Comparison of ENCODE assay signal across 10 cellular contexts in the genomic region with DNA sequence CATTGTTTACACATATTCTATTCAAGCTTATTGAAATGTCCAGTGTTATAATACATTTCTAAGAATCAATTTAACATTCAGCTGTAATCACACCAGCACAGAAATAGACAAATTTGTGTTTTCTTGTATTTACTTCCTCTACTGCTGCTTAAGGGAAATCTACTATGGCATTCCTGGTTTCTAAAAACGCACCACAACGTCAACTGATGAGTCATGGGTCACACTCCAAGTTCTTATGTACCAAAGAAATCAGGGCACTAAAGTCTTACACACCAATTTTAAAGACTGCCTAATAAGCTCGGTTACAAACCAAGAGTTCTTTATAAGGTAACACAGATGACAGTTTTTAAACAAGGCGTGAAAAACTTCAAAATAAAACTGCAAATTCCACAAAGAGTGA. TPM values are rescaled to one million over a fixed set of nuclear protein-coding genes. Genes with fewer than 3 reads are reported as not detected.
A peak's percentile ranks its signal among the peaks of the same experiment; 100 is the strongest.
DNase-seq lines count a peak whose midpoint lies in the region; ATAC-seq and TF ChIP-seq lines count a peak whose summit lies in the region.
"Had no signal": no experiment of that assay in that cellular context is flagged by ENCODE, and none has a peak within 500 bp of the region (broad histone marks: within the 10 kb centered on the region; RNA-seq: fewer than 3 reads in every experiment).

No MANE protein-coding gene starts in this region.

- peaks cover 32 to 57% of the 10 kb centered on the region in 2 donors for H3K4me1 Mint-ChIP-seq in stimulated activated naive B cell treated with anti-CD40 and anti-IgM and Interleukin-4, amounts not matched to agents 10 μg/mL and 1 μg/mL and 100 μg/mL, for 72 hours
- peaks cover 11% of the 10 kb centered on the region for H3K4me1 Mint-ChIP-seq in endodermal cell

- no peak overlapping the region for H3K9ac ChIP-seq in endodermal cell (ENCODE audit: extremely low read depth, low read length, poor library complexity, severe bottlenecking)

- H3K27ac ChIP-seq in VCaP (peak overlapping the region; percentile 46), tibial artery (no peak overlapping the region), endodermal cell (ENCODE audit: low read depth, low read length) (no peak overlapping the region)

- peaks cover 0 to 29% (median 2%) of the 10 kb centered on the region in 4 donors for H3K4me1 ChIP-seq in tibial artery
- no peaks in the 10 kb centered on the region for H3K4me1 ChIP-seq in endodermal cell (ENCODE audit: control insufficient read depth, insufficient read depth, low read length)

- H3K9me3 Mint-ChIP-seq in stimulated activated naive B cell treated with anti-CD40 and anti-IgM and Interleukin-4, amounts not matched to agents 10 μg/mL and 1 μg/mL and 100 μg/mL, for 72 hours, result peaks cover 0 to 3% of the 10 kb centered on the region in 2 donors
- no peaks in the 10 kb centered on the region for H3K9me3 Mint-ChIP-seq in endodermal cell
- H3K9me3 Mint-ChIP-seq: stimulated activated effector memory CD8-positive, alpha-beta T cell treated with anti-CD3 and anti-CD28 coated beads, Interleukin-12 subunit alpha, Interleukin-12 subunit beta, amount 100 ng/mL, for 72 hours had no signal

- ATAC-seq in stimulated activated naive B cell treated with anti-CD40 and anti-IgM and Interleukin-4, amounts not matched to agents 10 μg/mL and 1 μg/mL and 100 μg/mL, for 72 hours (replicated peaks), result no peak
- ATAC-seq: stimulated activated effector memory CD8-positive, alpha-beta T cell treated with anti-CD3 and anti-CD28 coated beads, Interleukin-12 subunit alpha, Interleukin-12 subunit beta, amount 100 ng/mL, for 72 hours had no signal

- H3K36me3 ChIP-seq in tibial artery (no peaks in the 10 kb centered on the region), endodermal cell (ENCODE audit: control insufficient read depth, insufficient read depth, low read length) (no peaks in the 10 kb centered on the region)

- H3K27me3 ChIP-seq in tibial artery (no peaks in the 10 kb centered on the region), endodermal cell (ENCODE audit: control insufficient read depth, insufficient read depth, low read length, poor library complexity, severe bottlenecking) (no peaks in the 10 kb centered on the region)

- H3K4me3 ChIP-seq in HFF-Myc (replicated peaks; ENCODE audit: low read depth, low read length), result no peak overlapping the region
- no peak overlapping the region for H3K4me3 ChIP-seq in tibial artery
- H3K4me3 ChIP-seq in endodermal cell (ENCODE audit: low read length), result no peak overlapping the region

- no peak overlapping the region for H3K4me3 Mint-ChIP-seq in stimulated activated naive B cell treated with anti-CD40 and anti-IgM and Interleukin-4, amounts not matched to agents 10 μg/mL and 1 μg/mL and 100 μg/mL, for 72 hours
- no peak overlapping the region for H3K4me3 Mint-ChIP-seq in endodermal cell
- H3K4me3 Mint-ChIP-seq: stimulated activated effector memory CD8-positive, alpha-beta T cell treated with anti-CD3 and anti-CD28 coated beads, Interleukin-12 subunit alpha, Interleukin-12 subunit beta, amount 100 ng/mL, for 72 hours had no signal

- H3K36me3 Mint-ChIP-seq in stimulated activated naive B cell treated with anti-CD40 and anti-IgM and Interleukin-4, amounts not matched to agents 10 μg/mL and 1 μg/mL and 100 μg/mL, for 72 hours, result peaks cover 0 to 3% of the 10 kb centered on the region in 2 donors
- H3K36me3 Mint-ChIP-seq in endodermal cell (ENCODE audit: low read depth), result peaks cover 2% of the 10 kb centered on the region
- H3K36me3 Mint-ChIP-seq: stimulated activated effector memory CD8-positive, alpha-beta T cell treated with anti-CD3 and anti-CD28 coated beads, Interleukin-12 subunit alpha, Interleukin-12 subunit beta, amount 100 ng/mL, for 72 hours had no signal

- TF ChIP-seq CTCF in HFF-Myc (IDR thresholded peaks at IDR 0.05; ENCODE audit: low read depth, low read length, missing control alignments), result no peak
- no peak for TF ChIP-seq CTCF in VCaP (conservative IDR thresholded peaks at IDR 0.05)
- TF ChIP-seq CTCF in tibial artery (IDR thresholded peaks at IDR 0.05), result no peak
- no peak for TF ChIP-seq CTCF in endodermal cell (conservative IDR thresholded peaks at IDR 0.05)

- DNase-seq in HFF-Myc (ENCODE audit: extremely low read depth, low read depth) (peak; percentile 40), glomerular visceral epithelial cell (ENCODE audit: extremely low spot score) (peak; percentile 54), tibial artery (no peak), NCI-H1694 (lab: John Stamatoyannopoulos, UW) (no peak), endodermal cell (no peak)
- DNase-seq in stimulated activated naive B cell treated with anti-CD40 and anti-IgM and Interleukin-4, amounts not matched to agents 10 μg/mL and 1 μg/mL and 100 μg/mL, for 72 hours, result no peak
- DNase-seq: effector CD8-positive, alpha-beta T cell; NCI-H774 had no signal

- no peaks in the 10 kb centered on the region for H3K27me3 Mint-ChIP-seq in stimulated activated naive B cell treated with anti-CD40 and anti-IgM and Interleukin-4, amounts not matched to agents 10 μg/mL and 1 μg/mL and 100 μg/mL, for 72 hours
- H3K27me3 Mint-ChIP-seq in endodermal cell (ENCODE audit: insufficient read depth), result no peaks in the 10 kb centered on the region

- no peaks in the 10 kb centered on the region for H3K9me3 ChIP-seq in tibial artery
- no peaks in the 10 kb centered on the region for H3K9me3 ChIP-seq in endodermal cell (ENCODE audit: control insufficient read depth, low read length)

- 79 to 81% methylated on average over 3 to 4 of the region's 4 CpGs for WGBS in endodermal cell (ENCODE audit: insufficient coverage in 1 of 2, insufficient read length in 1 of 2), 2 experiments

- intact Hi-C loops in tibial artery (cut with DNase I; ENCODE audit: low total_unique reads), result no loop called here

- peak overlapping the region; percentile 38 for H3K27ac Mint-ChIP-seq in stimulated activated naive B cell treated with anti-CD40 and anti-IgM and Interleukin-4, amounts not matched to agents 10 μg/mL and 1 μg/mL and 100 μg/mL, for 72 hours
- no peak overlapping the region for H3K27ac Mint-ChIP-seq in endodermal cell
- H3K27ac Mint-ChIP-seq: stimulated activated effector memory CD8-positive, alpha-beta T cell treated with anti-CD3 and anti-CD28 coated beads, Interleukin-12 subunit alpha, Interleukin-12 subunit beta, amount 100 ng/mL, for 72 hours had no signal

RNA-seq across cellular contexts. Expression of a gene that starts 13.2 kb away (rescaled TPM):
- 10 to 100 TPM; 13.9 to 15.6 TPM for total RNA-seq in endodermal cell
- 7.7 TPM for polyA plus RNA-seq in endodermal cell (2013, experiment 1 of 2)
- 7.8 TPM for polyA plus RNA-seq in endodermal cell (2013, experiment 2 of 2)

RNA-seq across cellular contexts. Expression of a gene that starts 14.6 kb away (rescaled TPM):
- 100 to 1,000 TPM; 135 to 136 TPM for total RNA-seq in endodermal cell
- polyA plus RNA-seq in endodermal cell (2013, experiment 1 of 2), result 164 TPM
- polyA plus RNA-seq in endodermal cell (2013, experiment 2 of 2), result 145 TPM

Comparison
In these comparisons a context has a peak if more than half of its experiments do, and no peak if none do; other contexts are left out.
1. DNase-seq: peak in HFF-Myc (single experiment) and glomerular visceral epithelial cell (single experiment); none in stimulated activated naive B cell treated with anti-CD40 and anti-IgM and Interleukin-4, amounts not matched to agents 10 μg/mL and 1 μg/mL and 100 μg/mL, for 72 hours (single experiment), tibial artery (0 of 2), NCI-H1694 (single experiment) and endodermal cell (single experiment).